Comparison of ENCODE assay signal across 8 cellular contexts in the genomic region with DNA sequence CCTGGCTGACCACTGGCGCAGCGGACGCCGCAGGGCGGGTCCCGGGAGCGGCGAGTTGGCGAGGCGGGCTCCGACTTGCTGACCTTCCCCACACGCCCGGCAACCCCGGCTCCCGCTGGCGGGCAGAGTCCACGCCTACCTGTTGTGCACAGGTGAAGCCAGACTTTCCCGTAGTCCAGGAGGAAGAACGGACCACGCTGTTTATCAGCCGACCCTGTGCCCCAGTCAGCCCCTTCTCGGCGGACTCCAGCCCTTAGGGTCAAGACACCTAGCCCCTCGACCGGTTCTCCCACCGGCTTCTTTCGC. TPM values are rescaled to one million over a fixed set of nuclear protein-coding genes. Genes with fewer than 3 reads are reported as not detected.
DNase-seq lines count a peak whose midpoint lies in the region; ATAC-seq, FAIRE-seq and TF ChIP-seq lines count a peak whose summit lies in the region.

No MANE protein-coding gene starts in this region.

- H3K27me3 ChIP-seq in MG63 (no peaks in the 10 kb centered on the region), pancreas (no peaks in the 10 kb centered on the region)

- H3K9me3 ChIP-seq in MG63: no peaks in the 10 kb centered on the region
- H3K9me3 ChIP-seq in pancreas: no peaks in the 10 kb centered on the region

- FAIRE-seq in H54 (lab: Jason Lieb, UNC) (no peak), pancreas (lab: Jason Lieb, UNC) (no peak)

- peaks cover 21% of the 10 kb centered on the region for H3K4me1 Mint-ChIP-seq in activated naive CD8-positive, alpha-beta T cell (ENCODE audit: low read depth)

- no peaks in the 10 kb centered on the region for H3K27me3 Mint-ChIP-seq in activated naive CD8-positive, alpha-beta T cell

- peak; percentile 81 for ATAC-seq in Right ventricle myocardium superior (ENCODE audit: poor library complexity)
- ATAC-seq in pancreas: peak; percentile 82 to 90 (median 84)

- H3K27ac ChIP-seq in pancreas: peak overlapping the region; percentile 76 to 86 (median 80)

- WGBS in pancreas, 2 donors: 0% methylated on average over 27 of the region's 27 CpGs

- H3K9me3 Mint-ChIP-seq in activated naive CD8-positive, alpha-beta T cell (ENCODE audit: low read depth): no peaks in the 10 kb centered on the region

- H3K4me3 Mint-ChIP-seq in activated naive CD8-positive, alpha-beta T cell: peak overlapping the region; percentile 96

- H3K27ac Mint-ChIP-seq in activated naive CD8-positive, alpha-beta T cell: no peak overlapping the region

- TF ChIP-seq CTCF in pancreas (IDR thresholded peaks at IDR 0.05): no peak

- H3K4me1 ChIP-seq in pancreas: peaks cover 5 to 28% (median 12%) of the 10 kb centered on the region in 3 donors

- intact Hi-C loops in Right ventricle myocardium superior (cut with DNase I): no loop called here
- intact Hi-C loops in pancreas (cut with DNase I): no loop called here

- TF ChIP-seq POLR2A in H54 (IDR thresholded peaks at IDR 0.05; ENCODE audit: low read depth, low read length): no peak

- peak; percentile 44 for DNase-seq in NCI-H2227 (lab: John Stamatoyannopoulos, UW; ENCODE audit: unreplicated experiment)
- DNase-seq in NCI-H2227 treated with DMSO at 0.1 percent for 48 hours (lab: John Stamatoyannopoulos, UW): no peak
- DNase-seq in H54 (ENCODE audit: insufficient read length, low spot score): peak; percentile 47
- DNase-seq in MG63: peak; percentile 57
- peak; percentile 81 for DNase-seq in Right ventricle myocardium superior
- DNase-seq in pancreas: peak; percentile 76 to 91 (median 82)
- DNase-seq in middle frontal gyrus (ENCODE audit: extremely low spot score, low spot score): no peak

- H3K36me3 Mint-ChIP-seq in activated naive CD8-positive, alpha-beta T cell: no peaks in the 10 kb centered on the region

- H3K4me3 ChIP-seq in MG63: peak overlapping the region; percentile 86
- peak overlapping the region; percentile 78 to 88 (median 82) for H3K4me3 ChIP-seq in pancreas

- H3K36me3 ChIP-seq in MG63 (no peaks in the 10 kb centered on the region), pancreas (no peaks in the 10 kb centered on the region)

RNA-seq across cellular contexts. Expression of a gene that starts 0.4 kb away (rescaled TPM):
- total RNA-seq in MG63 (2014; rRNA removed; shearing (Covaris generic); ENCODE audit: low replicate concordance): 10.8 and 10.9 TPM in 2 replicates
- total RNA-seq in Right ventricle myocardium superior (47.8 TPM), pancreas (10 to 100 TPM in 4 of 6 donors, 1 to 10 TPM in 2; 8.0 to 18.3 (median 11.5) TPM)
- 1 to 10 TPM; 4.3 to 5.8 TPM for polyA plus RNA-seq in pancreas

RNA-seq across cellular contexts. Expression of a gene that starts 37.3 kb away (rescaled TPM):
- 15.5 and 28.0 TPM in 2 replicates for total RNA-seq in MG63 (2014; rRNA removed; shearing (Covaris generic); ENCODE audit: low replicate concordance)
- total RNA-seq in Right ventricle myocardium superior: 7.0 TPM
- 10 to 100 TPM in 2 of 6 donors, 1 to 10 TPM in 4; 4.6 to 11.0 (median 9.4) TPM for total RNA-seq in pancreas
- 1 to 10 TPM; 5.5 TPM for polyA plus RNA-seq in pancreas

Comparison
In these comparisons a context has a peak if more than half of its experiments do, and no peak if none do; other contexts are left out.
1. DNase-seq: peak in NCI-H2227 (single experiment), H54 (single experiment), MG63 (single experiment), Right ventricle myocardium superior (single experiment) and pancreas (6 of 6); none in NCI-H2227 treated with DMSO at 0.1 percent for 48 hours (single experiment) and middle frontal gyrus (single experiment).